8 cellular contexts compared by ENCODE assay signal in genomic region chr7:74253975-74254857, GRCh38. TPM values are rescaled to one million over a fixed set of nuclear protein-coding genes. Genes with fewer than 3 reads are reported as not detected.
A peak's percentile ranks its signal among the peaks of the same experiment; 100 is the strongest.
DNase-seq lines count a peak whose midpoint lies in the region; ATAC-seq and TF ChIP-seq lines count a peak whose summit lies in the region.

Gene RFC2, minus strand, starts transcription at chr7:74254399. Its CDS starts 16 bp downstream, at chr7:74254383.

- peaks cover 24% of the 10 kb centered on the region for H3K36me3 Mint-ChIP-seq in activated CD8-positive, alpha-beta memory T cell treated with anti-CD3 and anti-CD28 coated beads, Interleukin-2, amount 10 ng/mL, durations not matched to agents 7 days and 5 days
- H3K36me3 Mint-ChIP-seq in endodermal cell (ENCODE audit: low read depth): peaks cover 28% of the 10 kb centered on the region

- no peaks in the 10 kb centered on the region for H3K9me3 Mint-ChIP-seq in activated CD8-positive, alpha-beta memory T cell treated with anti-CD3 and anti-CD28 coated beads, Interleukin-2, amount 10 ng/mL, durations not matched to agents 7 days and 5 days (ENCODE audit: low read depth)
- no peaks in the 10 kb centered on the region for H3K9me3 Mint-ChIP-seq in endodermal cell

- H3K36me3 ChIP-seq in endodermal cell (ENCODE audit: control insufficient read depth, insufficient read depth, low read length): peaks cover 21% of the 10 kb centered on the region

- DNase-seq in COR-L47 (lab: John Stamatoyannopoulos, UW) (peak; percentile 94), GM20000 (ENCODE audit: low spot score) (peak; percentile 96), HT1080 (ENCODE audit: low read depth) (peak; percentile 96), NOMO-1 treated with DMSO at 0.1 percent for 48 hours (lab: John Stamatoyannopoulos, UW; ENCODE audit: unreplicated experiment) (peak; percentile 100), endodermal cell (peak; percentile 99), mesenteric fat pad (ENCODE audit: low spot score) (peak; percentile 98)
- peak; percentile 97 for DNase-seq in activated CD8-positive, alpha-beta memory T cell treated with anti-CD3 and anti-CD28 coated beads, Interleukin-2, amount 10 ng/mL, durations not matched to agents 7 days and 5 days
- DNase-seq in stimulated activated CD8-positive, alpha-beta memory T cell treated with anti-CD3 and anti-CD28 coated beads, Interleukin-15, amount 100 ng/mL, for 24 hours (ENCODE audit: low read depth): peak; percentile 99

- no peaks in the 10 kb centered on the region for H3K27me3 ChIP-seq in endodermal cell (ENCODE audit: control insufficient read depth, insufficient read depth, low read length, poor library complexity, severe bottlenecking)

- no peaks in the 10 kb centered on the region for H3K4me1 ChIP-seq in endodermal cell (ENCODE audit: control insufficient read depth, insufficient read depth, low read length)

- peak within 1 kb of the TSS; percentile 91 for H3K9ac ChIP-seq in endodermal cell (ENCODE audit: extremely low read depth, low read length, poor library complexity, severe bottlenecking)

- ATAC-seq in activated CD8-positive, alpha-beta memory T cell treated with anti-CD3 and anti-CD28 coated beads, Interleukin-2, amount 10 ng/mL, durations not matched to agents 7 days and 5 days: peak; percentile 95

- H3K27ac Mint-ChIP-seq in activated CD8-positive, alpha-beta memory T cell treated with anti-CD3 and anti-CD28 coated beads, Interleukin-2, amount 10 ng/mL, durations not matched to agents 7 days and 5 days: peak within 1 kb of the TSS; percentile 89
- H3K27ac Mint-ChIP-seq in endodermal cell: peak within 1 kb of the TSS; percentile 97

- peak within 1 kb of the TSS; percentile 93 for H3K27ac ChIP-seq in endodermal cell (ENCODE audit: low read depth, low read length)

- TF ChIP-seq CTCF in GM20000 (IDR thresholded peaks at IDR 0.05; ENCODE audit: extremely low read depth, missing control alignments) (no peak), endodermal cell (conservative IDR thresholded peaks at IDR 0.05) (peak; percentile 60)

- peaks cover 40% of the 10 kb centered on the region for H3K4me1 Mint-ChIP-seq in activated CD8-positive, alpha-beta memory T cell treated with anti-CD3 and anti-CD28 coated beads, Interleukin-2, amount 10 ng/mL, durations not matched to agents 7 days and 5 days
- H3K4me1 Mint-ChIP-seq in endodermal cell: peaks cover 6% of the 10 kb centered on the region

- CTCF ChIA-PET in activated CD8-positive, alpha-beta memory T cell treated with anti-CD3 and anti-CD28 coated beads, Interleukin-2, amount 10 ng/mL, durations not matched to agents 7 days and 5 days (lab: Charles Lee): interaction anchor here (1.4 to 2.0 kb wide), 4 partner anchors 48 to 146 kb away, joined by 3 to 14 read pairs (median 3); no protein-coding TSS in a partner anchor

- H3K4me3 Mint-ChIP-seq in activated CD8-positive, alpha-beta memory T cell treated with anti-CD3 and anti-CD28 coated beads, Interleukin-2, amount 10 ng/mL, durations not matched to agents 7 days and 5 days: peak within 1 kb of the TSS; percentile 96
- H3K4me3 Mint-ChIP-seq in endodermal cell: peak within 1 kb of the TSS; percentile 97

- WGBS in endodermal cell (ENCODE audit: insufficient coverage in 1 of 2, insufficient read length in 1 of 2), 2 experiments: 0% methylated on average over 28 to 83 of the region's 83 CpGs

- peak within 1 kb of the TSS; percentile 98 for H3K4me3 ChIP-seq in endodermal cell (ENCODE audit: low read length)

- H3K27me3 Mint-ChIP-seq in activated CD8-positive, alpha-beta memory T cell treated with anti-CD3 and anti-CD28 coated beads, Interleukin-2, amount 10 ng/mL, durations not matched to agents 7 days and 5 days: peaks cover 2% of the 10 kb centered on the region
- H3K27me3 Mint-ChIP-seq in endodermal cell (ENCODE audit: insufficient read depth): no peaks in the 10 kb centered on the region

- H3K9me3 ChIP-seq in endodermal cell (ENCODE audit: control insufficient read depth, low read length): no peaks in the 10 kb centered on the region

RNA-seq across cellular contexts. Expression of gene RFC2, which starts in this region (rescaled TPM):
- total RNA-seq in HT1080 (2014; rRNA removed; shearing (Covaris generic)): 103 and 114 TPM in 2 replicates
- 55.0 and 72.2 TPM in 2 replicates for polyA plus RNA-seq in HT1080 (2015; cell fraction: cytosol; rRNA removed)
- polyA plus RNA-seq in HT1080 (2015; cell fraction: nucleus; rRNA removed): 32.8 and 35.4 TPM in 2 replicates
- total RNA-seq in activated CD8-positive, alpha-beta memory T cell treated with anti-CD3 and anti-CD28 coated beads, Interleukin-2, amount 10 ng/mL, durations not matched to agents 7 days and 5 days: 10 to 100 TPM; 70.5 to 76.8 TPM
- 10 to 100 TPM; 56.7 to 71.6 TPM for total RNA-seq in endodermal cell
- 51.0 TPM for polyA plus RNA-seq in endodermal cell (2013, experiment 1 of 2)
- polyA plus RNA-seq in endodermal cell (2013, experiment 2 of 2): 47.1 TPM
- total RNA-seq in mesenteric fat pad: 16.9 TPM

Comparison
In these comparisons a context has a peak if more than half of its experiments do, and no peak if none do; other contexts are left out.
1. Peak in every context shown above with its lines: DNase-seq, ATAC-seq, H3K4me3 ChIP-seq and H3K27ac ChIP-seq.